In the genomic region with DNA sequence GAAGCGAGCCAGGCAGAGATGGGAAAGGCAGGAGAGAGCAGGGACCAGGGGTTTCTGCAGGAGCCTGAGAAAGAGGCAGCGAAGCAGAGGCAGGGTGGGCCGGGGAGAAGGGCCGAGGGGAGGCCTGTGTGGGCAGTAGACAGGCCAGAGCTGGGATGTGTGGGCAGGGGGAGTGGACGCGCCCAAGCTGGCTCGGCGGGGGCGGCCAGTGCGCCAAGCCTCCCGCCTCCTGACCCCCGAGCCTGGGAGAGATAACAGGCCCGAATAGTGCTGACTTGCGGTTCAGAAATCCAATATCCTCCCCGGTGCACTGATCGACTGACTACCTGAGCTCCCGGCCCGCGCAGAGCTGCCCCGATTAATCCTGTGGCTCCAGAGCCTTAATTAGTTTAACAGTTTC, we compare ENCODE assay signal across 1 cellular context.
TF ChIP-seq lines count a peak whose summit lies in the region.

No MANE protein-coding gene starts in this region.

TF ChIP-seq in K562, 482 proteins besides CTCF, POLR2A, EP300 and RAD21 (continued from another document):
- TF ChIP-seq MTA2 (IDR thresholded peaks at IDR 0.05; ENCODE audit: low read depth) (no peak), ZNF785 (CRISPR knock-in tag; IDR thresholded peaks at IDR 0.05) (no peak), NR4A1 (CRISPR knock-in tag; IDR thresholded peaks at IDR 0.05) (no peak), NR4A1 (tag; IDR thresholded peaks at IDR 0.05) (no peak), C11orf30 (IDR thresholded peaks at IDR 0.05; ENCODE audit: low read depth) (peak; percentile 97), MBD2 (IDR thresholded peaks at IDR 0.05; ENCODE audit: borderline replicate concordance, low read depth) (peak; percentile 40; the same call in 1 of the 2 replicates), TAF7 (tag; IDR thresholded peaks at IDR 0.05) (no peak), ZSCAN29 (IDR thresholded peaks at IDR 0.05) (no peak), SUPT5H (IDR thresholded peaks at IDR 0.05) (no peak), NFE2 (IDR thresholded peaks at IDR 0.05; ENCODE audit: low read depth) (peak; percentile 60), ZFPM2 (CRISPR knock-in tag; IDR thresholded peaks at IDR 0.05) (no peak), IRF1 (CRISPR knock-in tag; IDR thresholded peaks at IDR 0.05; ENCODE audit: borderline replicate concordance) (no peak), OTX1 (CRISPR knock-in tag; IDR thresholded peaks at IDR 0.05) (0 out of 2 replicates have a peak, but pooled peaks have one; percentile 3), MXI1 (IDR thresholded peaks at IDR 0.05; ENCODE audit: low read depth, low read length) (no peak), TFE3 (CRISPR knock-in tag; IDR thresholded peaks at IDR 0.05) (no peak), NFIC (IDR thresholded peaks at IDR 0.05) (no peak), RFX7 (CRISPR knock-in tag; IDR thresholded peaks at IDR 0.05) (no peak), NFE2L1 (tag; IDR thresholded peaks at IDR 0.05; ENCODE audit: borderline replicate concordance, low read depth) (no peak), ATF7 (IDR thresholded peaks at IDR 0.05) (peak; percentile 70), MTF1 (CRISPR knock-in tag; IDR thresholded peaks at IDR 0.05; ENCODE audit: borderline replicate concordance) (no peak), SPI1 (IDR thresholded peaks at IDR 0.05; ENCODE audit: borderline replicate concordance, low read depth, low read length) (no peak), JUN (IDR thresholded peaks at IDR 0.05; ENCODE audit: borderline replicate concordance, low read depth, low read length) (no peak), JUN (CRISPR knock-in tag; IDR thresholded peaks at IDR 0.05; ENCODE audit: borderline replicate concordance) (no peak), ZBTB7A (IDR thresholded peaks at IDR 0.05; ENCODE audit: borderline replicate concordance, control insufficient read depth, low read depth, low read length) (peak; percentile 84; the same call in 1 of the 2 replicates), RBM14 (IDR thresholded peaks at IDR 0.05; ENCODE audit: borderline replicate concordance, insufficient read depth, low read depth, low read length) (no peak), TCF7 (IDR thresholded peaks at IDR 0.05; ENCODE audit: borderline replicate concordance) (no peak), PML (IDR thresholded peaks at IDR 0.05; ENCODE audit: low read length) (no peak), ATF4 (CRISPR knock-in tag; IDR thresholded peaks at IDR 0.05) (no peak), RBM22 (IDR thresholded peaks at IDR 0.05; ENCODE audit: low read depth, low read length, poor library complexity, severe bottlenecking) (no peak), TCF7L2 (IDR thresholded peaks at IDR 0.05; ENCODE audit: low read depth, low read length) (peak; percentile 76), ZNF551 (CRISPR knock-in tag; IDR thresholded peaks at IDR 0.05) (no peak), KAT2B (IDR thresholded peaks at IDR 0.05; ENCODE audit: low read depth, low read length) (no peak), ZFP1 (CRISPR knock-in tag; IDR thresholded peaks at IDR 0.05) (no peak), NUFIP1 (IDR thresholded peaks at IDR 0.05; ENCODE audit: partially characterized antibody) (no peak), EGR1 (conservative IDR thresholded peaks at IDR 0.05) (peak; percentile 97), NR3C1 (CRISPR knock-in tag; IDR thresholded peaks at IDR 0.05) (no peak), RFX5 (IDR thresholded peaks at IDR 0.05; ENCODE audit: low read depth, low read length) (no peak), RCOR1 (IDR thresholded peaks at IDR 0.05; ENCODE audit: borderline replicate concordance in 1 of 2, low read depth in 2 of 2, low read length in 2 of 2) (peak in 1 of 2 experiments; percentile 70; a peak in 1 of 4 replicates), CTBP1 (IDR thresholded peaks at IDR 0.05; ENCODE audit: borderline replicate concordance) (peak; percentile 40; the same call in 1 of the 2 replicates), ELF1 (tag; IDR thresholded peaks at IDR 0.05) (no peak), MYNN (IDR thresholded peaks at IDR 0.05) (peak; percentile 48; the same call in 1 of the 2 replicates), MYNN (CRISPR knock-in tag; IDR thresholded peaks at IDR 0.05) (no peak), BCOR (IDR thresholded peaks at IDR 0.05) (no peak), ESRRB (CRISPR knock-in tag; IDR thresholded peaks at IDR 0.05; ENCODE audit: borderline replicate concordance) (no peak), HMGN3 (IDR thresholded peaks at IDR 0.05; ENCODE audit: borderline replicate concordance, extremely low read depth, insufficient read length, low read depth, low read length) (peak; percentile 58), RBM25 (IDR thresholded peaks at IDR 0.05; ENCODE audit: low read depth, low read length, severe bottlenecking) (no peak), ARID1B (IDR thresholded peaks at IDR 0.05) (peak; percentile 59; the same call in 1 of the 2 replicates), ZC3H11A (IDR thresholded peaks at IDR 0.05; ENCODE audit: low read depth, low read length) (no peak), ZNF274 (IDR thresholded peaks at IDR 0.05; ENCODE audit: borderline replicate concordance, low read depth, low read length) (no peak), MAFG (tag; conservative IDR thresholded peaks at IDR 0.05) (peak; percentile 86)
- TF ChIP-seq, protein P1, sequence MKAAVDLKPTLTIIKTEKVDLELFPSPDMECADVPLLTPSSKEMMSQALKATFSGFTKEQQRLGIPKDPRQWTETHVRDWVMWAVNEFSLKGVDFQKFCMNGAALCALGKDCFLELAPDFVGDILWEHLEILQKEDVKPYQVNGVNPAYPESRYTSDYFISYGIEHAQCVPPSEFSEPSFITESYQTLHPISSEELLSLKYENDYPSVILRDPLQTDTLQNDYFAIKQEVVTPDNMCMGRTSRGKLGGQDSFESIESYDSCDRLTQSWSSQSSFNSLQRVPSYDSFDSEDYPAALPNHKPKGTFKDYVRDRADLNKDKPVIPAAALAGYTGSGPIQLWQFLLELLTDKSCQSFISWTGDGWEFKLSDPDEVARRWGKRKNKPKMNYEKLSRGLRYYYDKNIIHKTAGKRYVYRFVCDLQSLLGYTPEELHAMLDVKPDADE (conservative IDR thresholded peaks at IDR 0.05; ENCODE audit: control insufficient read depth, low read depth, low read length) = no peak
- TF ChIP-seq, protein P2, sequence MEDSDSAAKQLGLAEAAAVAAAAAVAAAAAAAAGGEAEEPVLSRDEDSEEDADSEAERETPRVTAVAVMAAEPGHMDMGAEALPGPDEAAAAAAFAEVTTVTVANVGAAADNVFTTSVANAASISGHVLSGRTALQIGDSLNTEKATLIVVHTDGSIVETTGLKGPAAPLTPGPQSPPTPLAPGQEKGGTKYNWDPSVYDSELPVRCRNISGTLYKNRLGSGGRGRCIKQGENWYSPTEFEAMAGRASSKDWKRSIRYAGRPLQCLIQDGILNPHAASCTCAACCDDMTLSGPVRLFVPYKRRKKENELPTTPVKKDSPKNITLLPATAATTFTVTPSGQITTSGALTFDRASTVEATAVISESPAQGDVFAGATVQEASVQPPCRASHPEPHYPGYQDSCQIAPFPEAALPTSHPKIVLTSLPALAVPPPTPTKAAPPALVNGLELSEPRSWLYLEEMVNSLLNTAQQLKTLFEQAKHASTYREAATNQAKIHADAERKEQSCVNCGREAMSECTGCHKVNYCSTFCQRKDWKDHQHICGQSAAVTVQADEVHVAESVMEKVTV (CRISPR knock-in tag; IDR thresholded peaks at IDR 0.05) = no peak
- TF ChIP-seq, protein P3, sequence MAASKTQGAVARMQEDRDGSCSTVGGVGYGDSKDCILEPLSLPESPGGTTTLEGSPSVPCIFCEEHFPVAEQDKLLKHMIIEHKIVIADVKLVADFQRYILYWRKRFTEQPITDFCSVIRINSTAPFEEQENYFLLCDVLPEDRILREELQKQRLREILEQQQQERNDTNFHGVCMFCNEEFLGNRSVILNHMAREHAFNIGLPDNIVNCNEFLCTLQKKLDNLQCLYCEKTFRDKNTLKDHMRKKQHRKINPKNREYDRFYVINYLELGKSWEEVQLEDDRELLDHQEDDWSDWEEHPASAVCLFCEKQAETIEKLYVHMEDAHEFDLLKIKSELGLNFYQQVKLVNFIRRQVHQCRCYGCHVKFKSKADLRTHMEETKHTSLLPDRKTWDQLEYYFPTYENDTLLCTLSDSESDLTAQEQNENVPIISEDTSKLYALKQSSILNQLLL (CRISPR knock-in tag; IDR thresholded peaks at IDR 0.05; ENCODE audit: borderline replicate concordance) = no peak
- TF ChIP-seq, protein P4, sequence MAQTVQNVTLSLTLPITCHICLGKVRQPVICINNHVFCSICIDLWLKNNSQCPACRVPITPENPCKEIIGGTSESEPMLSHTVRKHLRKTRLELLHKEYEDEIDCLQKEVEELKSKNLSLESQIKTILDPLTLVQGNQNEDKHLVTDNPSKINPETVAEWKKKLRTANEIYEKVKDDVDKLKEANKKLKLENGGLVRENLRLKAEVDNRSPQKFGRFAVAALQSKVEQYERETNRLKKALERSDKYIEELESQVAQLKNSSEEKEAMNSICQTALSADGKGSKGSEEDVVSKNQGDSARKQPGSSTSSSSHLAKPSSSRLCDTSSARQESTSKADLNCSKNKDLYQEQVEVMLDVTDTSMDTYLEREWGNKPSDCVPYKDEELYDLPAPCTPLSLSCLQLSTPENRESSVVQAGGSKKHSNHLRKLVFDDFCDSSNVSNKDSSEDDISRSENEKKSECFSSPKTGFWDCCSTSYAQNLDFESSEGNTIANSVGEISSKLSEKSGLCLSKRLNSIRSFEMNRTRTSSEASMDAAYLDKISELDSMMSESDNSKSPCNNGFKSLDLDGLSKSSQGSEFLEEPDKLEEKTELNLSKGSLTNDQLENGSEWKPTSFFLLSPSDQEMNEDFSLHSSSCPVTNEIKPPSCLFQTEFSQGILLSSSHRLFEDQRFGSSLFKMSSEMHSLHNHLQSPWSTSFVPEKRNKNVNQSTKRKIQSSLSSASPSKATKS (CRISPR knock-in tag; IDR thresholded peaks at IDR 0.05) = no peak
- TF ChIP-seq, protein P5, sequence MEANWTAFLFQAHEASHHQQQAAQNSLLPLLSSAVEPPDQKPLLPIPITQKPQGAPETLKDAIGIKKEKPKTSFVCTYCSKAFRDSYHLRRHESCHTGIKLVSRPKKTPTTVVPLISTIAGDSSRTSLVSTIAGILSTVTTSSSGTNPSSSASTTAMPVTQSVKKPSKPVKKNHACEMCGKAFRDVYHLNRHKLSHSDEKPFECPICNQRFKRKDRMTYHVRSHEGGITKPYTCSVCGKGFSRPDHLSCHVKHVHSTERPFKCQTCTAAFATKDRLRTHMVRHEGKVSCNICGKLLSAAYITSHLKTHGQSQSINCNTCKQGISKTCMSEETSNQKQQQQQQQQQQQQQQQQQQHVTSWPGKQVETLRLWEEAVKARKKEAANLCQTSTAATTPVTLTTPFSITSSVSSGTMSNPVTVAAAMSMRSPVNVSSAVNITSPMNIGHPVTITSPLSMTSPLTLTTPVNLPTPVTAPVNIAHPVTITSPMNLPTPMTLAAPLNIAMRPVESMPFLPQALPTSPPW (CRISPR knock-in tag; IDR thresholded peaks at IDR 0.05) = peak; percentile 68
